Comparison of ENCODE assay signal across 1 cellular context in the genomic region with DNA sequence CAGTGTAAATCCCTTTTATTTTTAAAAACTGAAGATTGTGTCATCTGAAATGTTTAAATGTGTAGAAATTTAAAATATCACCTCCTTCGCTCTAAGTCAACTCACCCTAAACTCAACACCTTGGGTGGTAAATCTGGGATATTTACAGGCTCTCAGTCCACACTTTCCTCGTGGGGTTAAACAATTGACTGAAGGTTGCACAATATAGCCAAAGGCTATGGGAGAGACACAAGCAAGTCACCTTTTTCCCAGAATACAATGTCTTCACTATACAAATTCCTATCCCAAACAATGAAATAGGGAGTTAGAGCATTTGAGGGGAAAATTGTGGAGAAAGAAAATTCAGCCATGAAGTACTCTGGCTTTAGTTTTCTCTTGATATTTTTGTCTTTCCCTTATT.
TF ChIP-seq lines count a peak whose summit lies in the region.

No MANE protein-coding gene starts in this region.

TF ChIP-seq in HepG2, 621 proteins besides CTCF, POLR2A, EP300 and RAD21:
- TF ChIP-seq, protein P1, sequence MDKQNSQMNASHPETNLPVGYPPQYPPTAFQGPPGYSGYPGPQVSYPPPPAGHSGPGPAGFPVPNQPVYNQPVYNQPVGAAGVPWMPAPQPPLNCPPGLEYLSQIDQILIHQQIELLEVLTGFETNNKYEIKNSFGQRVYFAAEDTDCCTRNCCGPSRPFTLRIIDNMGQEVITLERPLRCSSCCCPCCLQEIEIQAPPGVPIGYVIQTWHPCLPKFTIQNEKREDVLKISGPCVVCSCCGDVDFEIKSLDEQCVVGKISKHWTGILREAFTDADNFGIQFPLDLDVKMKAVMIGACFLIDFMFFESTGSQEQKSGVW (CRISPR knock-in tag; IDR thresholded peaks at IDR 0.05; ENCODE audit: borderline replicate concordance) = no peak
- no peak for TF ChIP-seq ZNF510 (CRISPR knock-in tag; IDR thresholded peaks at IDR 0.05; ENCODE audit: low read depth)
- no peak for TF ChIP-seq MIER2 (CRISPR knock-in tag; IDR thresholded peaks at IDR 0.05)
- TF ChIP-seq AHDC1 (CRISPR knock-in tag; IDR thresholded peaks at IDR 0.05; ENCODE audit: borderline replicate concordance) = 0 out of 2 replicates have a peak, but pooled peaks have one; percentile 26
- TF ChIP-seq HNRNPUL1 (IDR thresholded peaks at IDR 0.05; ENCODE audit: low read depth, low read length) = no peak
- TF ChIP-seq HNF4G (IDR thresholded peaks at IDR 0.05; ENCODE audit: borderline replicate concordance, low read depth, low read length) = peak; percentile 38; the same call in 1 of the 2 replicates
- TF ChIP-seq HNF4G (CRISPR knock-in tag; IDR thresholded peaks at IDR 0.05; ENCODE audit: borderline replicate concordance, low read depth) = no peak
- no peak for TF ChIP-seq THAP11 (CRISPR knock-in tag; IDR thresholded peaks at IDR 0.05)
- TF ChIP-seq GLI4 (CRISPR knock-in tag; IDR thresholded peaks at IDR 0.05; ENCODE audit: borderline replicate concordance) = no peak
- TF ChIP-seq FOXP1 (IDR thresholded peaks at IDR 0.05) = no peak
- peak; percentile 58; the same call in 1 of the 2 replicates for TF ChIP-seq FOXP1 (CRISPR knock-in tag; IDR thresholded peaks at IDR 0.05)
- no peak for TF ChIP-seq SOX6 (IDR thresholded peaks at IDR 0.05)
- TF ChIP-seq SOX6 (CRISPR knock-in tag; IDR thresholded peaks at IDR 0.05) = peak; percentile 41; the same call in 1 of the 2 replicates
- TF ChIP-seq ZNF816 (CRISPR knock-in tag; IDR thresholded peaks at IDR 0.05; ENCODE audit: borderline replicate concordance) = 0 out of 2 replicates have a peak, but pooled peaks have one; percentile 29
- no peak for TF ChIP-seq SOX13 (IDR thresholded peaks at IDR 0.05)
- TF ChIP-seq SOX13 (CRISPR knock-in tag; conservative IDR thresholded peaks at IDR 0.05 in 1 of 2, IDR thresholded peaks at IDR 0.05 in 1 of 2) = peak in 1 of 2 experiments; percentile 77; a peak in 2 of 4 replicates
- peak; percentile 91 for TF ChIP-seq ZNF652 (CRISPR knock-in tag; IDR thresholded peaks at IDR 0.05; ENCODE audit: borderline replicate concordance, low read depth)
- TF ChIP-seq ARID5B (CRISPR knock-in tag; IDR thresholded peaks at IDR 0.05) = peak; percentile 32; the same call in 1 of the 2 replicates
- peak; percentile 33; the same call in 1 of the 2 replicates for TF ChIP-seq HDAC1 (CRISPR knock-in tag; IDR thresholded peaks at IDR 0.05)
- TF ChIP-seq ZBTB43 (CRISPR knock-in tag; conservative IDR thresholded peaks at IDR 0.05) = no peak
- TF ChIP-seq ZNF326 (CRISPR knock-in tag; IDR thresholded peaks at IDR 0.05; ENCODE audit: borderline replicate concordance) = no peak
- peak; percentile 34; the same call in 1 of the 2 replicates for TF ChIP-seq SOX5 (CRISPR knock-in tag; IDR thresholded peaks at IDR 0.05; ENCODE audit: borderline replicate concordance)
- peak in 1 of 2 experiments; percentile 30; a peak in 1 of 4 replicates for TF ChIP-seq KLF16 (CRISPR knock-in tag; IDR thresholded peaks at IDR 0.05)
- TF ChIP-seq ETV6 (CRISPR knock-in tag; conservative IDR thresholded peaks at IDR 0.05) = no peak
- TF ChIP-seq GATAD2A (CRISPR knock-in tag; IDR thresholded peaks at IDR 0.05) = peak; percentile 56
- TF ChIP-seq ZBTB49 (CRISPR knock-in tag; IDR thresholded peaks at IDR 0.05; ENCODE audit: borderline replicate concordance) = no peak
- TF ChIP-seq ZNF136 (CRISPR knock-in tag; IDR thresholded peaks at IDR 0.05; ENCODE audit: low read depth) = no peak
- TF ChIP-seq CEBPG (CRISPR knock-in tag; IDR thresholded peaks at IDR 0.05) = peak; percentile 86
- TF ChIP-seq ZNF709 (CRISPR knock-in tag; IDR thresholded peaks at IDR 0.05) = no peak
- TF ChIP-seq CEBPB (IDR thresholded peaks at IDR 0.05; ENCODE audit: borderline replicate concordance, low read depth, low read length) = peak; percentile 92
